Comparison of ENCODE assay signal across 1 cellular context in the genomic region with DNA sequence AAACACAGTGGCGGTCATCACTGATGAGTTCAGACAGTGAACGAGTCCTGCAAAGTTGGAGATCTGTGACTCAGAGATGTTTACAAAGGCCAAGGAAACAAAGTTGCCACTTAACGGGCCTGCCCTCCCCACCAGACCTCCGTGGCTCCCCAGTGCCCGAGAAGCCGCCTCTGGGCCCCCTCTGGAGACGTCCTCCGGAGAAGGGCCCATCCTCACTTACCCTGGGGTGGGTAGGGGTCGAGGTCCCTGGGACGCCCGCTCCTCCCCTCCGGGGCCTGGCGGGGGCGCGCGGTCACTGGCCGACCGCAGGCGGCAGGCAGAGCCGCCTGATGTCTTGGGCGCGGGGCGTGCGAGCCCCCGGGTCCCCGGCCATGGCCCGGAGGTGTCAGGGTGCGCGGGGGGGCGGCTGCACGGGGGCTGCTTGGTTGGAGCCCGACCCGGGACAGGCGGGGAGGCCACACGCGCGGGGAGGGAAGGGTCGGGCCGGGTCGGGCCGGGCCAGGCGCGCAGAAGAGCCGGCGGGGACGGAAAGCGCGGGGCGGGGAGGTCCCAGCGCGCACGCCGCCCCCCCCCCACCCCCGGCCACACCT.
TF ChIP-seq lines count a peak whose summit lies in the region.

No MANE protein-coding gene starts in this region.

TF ChIP-seq in HepG2, 621 proteins besides CTCF, POLR2A, EP300 and RAD21 (continued from another document and continues in another):
- TF ChIP-seq YEATS4 (CRISPR knock-in tag; IDR thresholded peaks at IDR 0.05; ENCODE audit: borderline replicate concordance) (peak; percentile 70; the same call in 1 of the 2 replicates), RCOR2 (CRISPR knock-in tag; IDR thresholded peaks at IDR 0.05) (no peak), NONO (IDR thresholded peaks at IDR 0.05) (no peak), NONO (CRISPR knock-in tag; conservative IDR thresholded peaks at IDR 0.05) (peak; percentile 76), ASH2L (IDR thresholded peaks at IDR 0.05; ENCODE audit: insufficient read length, low read depth, low read length) (peak; percentile 24), HNF4A (CRISPR knock-in tag; IDR thresholded peaks at IDR 0.05) (peak; percentile 22; the same call in 1 of the 2 replicates), SSRP1 (CRISPR knock-in tag; IDR thresholded peaks at IDR 0.05) (peak; percentile 66; the same call in 1 of the 2 replicates), SRY (CRISPR knock-in tag; IDR thresholded peaks at IDR 0.05) (peak; percentile 25; the same call in 1 of the 2 replicates), EEA1 (CRISPR knock-in tag; IDR thresholded peaks at IDR 0.05; ENCODE audit: borderline replicate concordance) (0 out of 2 replicates have a peak, but pooled peaks have one; percentile 56), ZFX (CRISPR knock-in tag; IDR thresholded peaks at IDR 0.05; ENCODE audit: low read depth) (peak; percentile 73), ZNF614 (CRISPR knock-in tag; IDR thresholded peaks at IDR 0.05; ENCODE audit: borderline replicate concordance) (no peak), ZNF263 (CRISPR knock-in tag; IDR thresholded peaks at IDR 0.05) (0 out of 2 replicates have a peak, but pooled peaks have one; percentile 11), ZNF768 (CRISPR knock-in tag; IDR thresholded peaks at IDR 0.05) (peak; percentile 69; the same call in 1 of the 2 replicates), ZNF841 (CRISPR knock-in tag; IDR thresholded peaks at IDR 0.05; ENCODE audit: borderline replicate concordance) (no peak), NR2F2 (IDR thresholded peaks at IDR 0.05; ENCODE audit: borderline replicate concordance, low read depth) (no peak), PAWR (CRISPR knock-in tag; IDR thresholded peaks at IDR 0.05; ENCODE audit: borderline replicate concordance) (no peak), GABPA (IDR thresholded peaks at IDR 0.05; ENCODE audit: low read depth, low read length) (no peak), GABPA (CRISPR knock-in tag; IDR thresholded peaks at IDR 0.05; ENCODE audit: low read depth) (no peak), ZNF788 (CRISPR knock-in tag; IDR thresholded peaks at IDR 0.05; ENCODE audit: borderline replicate concordance) (peak; percentile 29; the same call in 1 of the 2 replicates), TAF1 (CRISPR knock-in tag; IDR thresholded peaks at IDR 0.05) (no peak), RXRA (CRISPR knock-in tag; IDR thresholded peaks at IDR 0.05) (peak; percentile 14; the same call in 1 of the 2 replicates), GABPB1 (CRISPR knock-in tag; IDR thresholded peaks at IDR 0.05) (peak; percentile 63; the same call in 1 of the 2 replicates), ATF7-NPFF (CRISPR knock-in tag; IDR thresholded peaks at IDR 0.05; ENCODE audit: low read depth) (0 out of 2 replicates have a peak, but pooled peaks have one; percentile 37), AGO2 (optimal IDR thresholded peaks at IDR 0.05; ENCODE audit: low read depth, low read length) (peak; percentile 88), U2AF2 (IDR thresholded peaks at IDR 0.05; ENCODE audit: low read depth, low read length) (no peak), PLRG1 (conservative IDR thresholded peaks at IDR 0.05) (no peak), ZSCAN12 (CRISPR knock-in tag; IDR thresholded peaks at IDR 0.05) (no peak), ZSCAN25 (CRISPR knock-in tag; IDR thresholded peaks at IDR 0.05) (peak; percentile 31; the same call in 1 of the 2 replicates), RNF2 (conservative IDR thresholded peaks at IDR 0.05; ENCODE audit: low read depth) (no peak)
- TF ChIP-seq, protein P1, sequence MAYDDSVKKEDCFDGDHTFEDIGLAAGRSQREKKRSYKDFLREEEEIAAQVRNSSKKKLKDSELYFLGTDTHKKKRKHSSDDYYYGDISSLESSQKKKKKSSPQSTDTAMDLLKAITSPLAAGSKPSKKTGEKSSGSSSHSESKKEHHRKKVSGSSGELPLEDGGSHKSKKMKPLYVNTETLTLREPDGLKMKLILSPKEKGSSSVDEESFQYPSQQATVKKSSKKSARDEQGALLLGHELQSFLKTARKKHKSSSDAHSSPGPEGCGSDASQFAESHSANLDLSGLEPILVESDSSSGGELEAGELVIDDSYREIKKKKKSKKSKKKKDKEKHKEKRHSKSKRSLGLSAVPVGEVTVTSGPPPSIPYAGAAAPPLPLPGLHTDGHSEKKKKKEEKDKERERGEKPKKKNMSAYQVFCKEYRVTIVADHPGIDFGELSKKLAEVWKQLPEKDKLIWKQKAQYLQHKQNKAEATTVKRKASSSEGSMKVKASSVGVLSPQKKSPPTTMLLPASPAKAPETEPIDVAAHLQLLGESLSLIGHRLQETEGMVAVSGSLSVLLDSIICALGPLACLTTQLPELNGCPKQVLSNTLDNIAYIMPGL (CRISPR knock-in tag; IDR thresholded peaks at IDR 0.05; ENCODE audit: borderline replicate concordance in 1 of 2, low read depth in 1 of 2): peak in 1 of 2 experiments; percentile 87; a peak in 2 of 4 replicates
- TF ChIP-seq, protein P2, sequence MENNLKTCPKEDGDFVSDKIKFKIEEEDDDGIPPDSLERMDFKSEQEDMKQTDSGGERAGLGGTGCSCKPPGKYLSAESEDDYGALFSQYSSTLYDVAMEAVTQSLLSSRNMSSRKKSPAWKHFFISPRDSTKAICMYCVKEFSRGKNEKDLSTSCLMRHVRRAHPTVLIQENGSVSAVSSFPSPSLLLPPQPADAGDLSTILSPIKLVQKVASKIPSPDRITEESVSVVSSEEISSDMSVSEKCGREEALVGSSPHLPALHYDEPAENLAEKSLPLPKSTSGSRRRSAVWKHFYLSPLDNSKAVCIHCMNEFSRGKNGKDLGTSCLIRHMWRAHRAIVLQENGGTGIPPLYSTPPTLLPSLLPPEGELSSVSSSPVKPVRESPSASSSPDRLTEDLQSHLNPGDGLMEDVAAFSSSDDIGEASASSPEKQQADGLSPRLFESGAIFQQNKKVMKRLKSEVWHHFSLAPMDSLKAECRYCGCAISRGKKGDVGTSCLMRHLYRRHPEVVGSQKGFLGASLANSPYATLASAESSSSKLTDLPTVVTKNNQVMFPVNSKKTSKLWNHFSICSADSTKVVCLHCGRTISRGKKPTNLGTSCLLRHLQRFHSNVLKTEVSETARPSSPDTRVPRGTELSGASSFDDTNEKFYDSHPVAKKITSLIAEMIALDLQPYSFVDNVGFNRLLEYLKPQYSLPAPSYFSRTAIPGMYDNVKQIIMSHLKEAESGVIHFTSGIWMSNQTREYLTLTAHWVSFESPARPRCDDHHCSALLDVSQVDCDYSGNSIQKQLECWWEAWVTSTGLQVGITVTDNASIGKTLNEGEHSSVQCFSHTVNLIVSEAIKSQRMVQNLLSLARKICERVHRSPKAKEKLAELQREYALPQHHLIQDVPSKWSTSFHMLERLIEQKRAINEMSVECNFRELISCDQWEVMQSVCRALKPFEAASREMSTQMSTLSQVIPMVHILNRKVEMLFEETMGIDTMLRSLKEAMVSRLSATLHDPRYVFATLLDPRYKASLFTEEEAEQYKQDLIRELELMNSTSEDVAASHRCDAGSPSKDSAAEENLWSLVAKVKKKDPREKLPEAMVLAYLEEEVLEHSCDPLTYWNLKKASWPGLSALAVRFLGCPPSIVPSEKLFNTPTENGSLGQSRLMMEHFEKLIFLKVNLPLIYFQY (CRISPR knock-in tag; IDR thresholded peaks at IDR 0.05; ENCODE audit: borderline replicate concordance): peak; percentile 61; the same call in 1 of the 2 replicates
- TF ChIP-seq, protein P3, sequence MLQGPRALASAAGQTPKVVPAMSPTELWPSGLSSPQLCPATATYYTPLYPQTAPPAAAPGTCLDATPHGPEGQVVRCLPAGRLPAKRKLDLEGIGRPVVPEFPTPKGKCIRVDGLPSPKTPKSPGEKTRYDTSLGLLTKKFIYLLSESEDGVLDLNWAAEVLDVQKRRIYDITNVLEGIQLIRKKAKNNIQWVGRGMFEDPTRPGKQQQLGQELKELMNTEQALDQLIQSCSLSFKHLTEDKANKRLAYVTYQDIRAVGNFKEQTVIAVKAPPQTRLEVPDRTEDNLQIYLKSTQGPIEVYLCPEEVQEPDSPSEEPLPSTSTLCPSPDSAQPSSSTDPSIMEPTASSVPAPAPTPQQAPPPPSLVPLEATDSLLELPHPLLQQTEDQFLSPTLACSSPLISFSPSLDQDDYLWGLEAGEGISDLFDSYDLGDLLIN (CRISPR knock-in tag; IDR thresholded peaks at IDR 0.05; ENCODE audit: borderline replicate concordance): no peak
- TF ChIP-seq, protein P4, sequence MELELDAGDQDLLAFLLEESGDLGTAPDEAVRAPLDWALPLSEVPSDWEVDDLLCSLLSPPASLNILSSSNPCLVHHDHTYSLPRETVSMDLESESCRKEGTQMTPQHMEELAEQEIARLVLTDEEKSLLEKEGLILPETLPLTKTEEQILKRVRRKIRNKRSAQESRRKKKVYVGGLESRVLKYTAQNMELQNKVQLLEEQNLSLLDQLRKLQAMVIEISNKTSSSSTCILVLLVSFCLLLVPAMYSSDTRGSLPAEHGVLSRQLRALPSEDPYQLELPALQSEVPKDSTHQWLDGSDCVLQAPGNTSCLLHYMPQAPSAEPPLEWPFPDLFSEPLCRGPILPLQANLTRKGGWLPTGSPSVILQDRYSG (CRISPR knock-in tag; IDR thresholded peaks at IDR 0.05): no peak
- TF ChIP-seq, protein P5, sequence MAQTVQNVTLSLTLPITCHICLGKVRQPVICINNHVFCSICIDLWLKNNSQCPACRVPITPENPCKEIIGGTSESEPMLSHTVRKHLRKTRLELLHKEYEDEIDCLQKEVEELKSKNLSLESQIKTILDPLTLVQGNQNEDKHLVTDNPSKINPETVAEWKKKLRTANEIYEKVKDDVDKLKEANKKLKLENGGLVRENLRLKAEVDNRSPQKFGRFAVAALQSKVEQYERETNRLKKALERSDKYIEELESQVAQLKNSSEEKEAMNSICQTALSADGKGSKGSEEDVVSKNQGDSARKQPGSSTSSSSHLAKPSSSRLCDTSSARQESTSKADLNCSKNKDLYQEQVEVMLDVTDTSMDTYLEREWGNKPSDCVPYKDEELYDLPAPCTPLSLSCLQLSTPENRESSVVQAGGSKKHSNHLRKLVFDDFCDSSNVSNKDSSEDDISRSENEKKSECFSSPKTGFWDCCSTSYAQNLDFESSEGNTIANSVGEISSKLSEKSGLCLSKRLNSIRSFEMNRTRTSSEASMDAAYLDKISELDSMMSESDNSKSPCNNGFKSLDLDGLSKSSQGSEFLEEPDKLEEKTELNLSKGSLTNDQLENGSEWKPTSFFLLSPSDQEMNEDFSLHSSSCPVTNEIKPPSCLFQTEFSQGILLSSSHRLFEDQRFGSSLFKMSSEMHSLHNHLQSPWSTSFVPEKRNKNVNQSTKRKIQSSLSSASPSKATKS (CRISPR knock-in tag; IDR thresholded peaks at IDR 0.05): no peak
- TF ChIP-seq, protein P6, sequence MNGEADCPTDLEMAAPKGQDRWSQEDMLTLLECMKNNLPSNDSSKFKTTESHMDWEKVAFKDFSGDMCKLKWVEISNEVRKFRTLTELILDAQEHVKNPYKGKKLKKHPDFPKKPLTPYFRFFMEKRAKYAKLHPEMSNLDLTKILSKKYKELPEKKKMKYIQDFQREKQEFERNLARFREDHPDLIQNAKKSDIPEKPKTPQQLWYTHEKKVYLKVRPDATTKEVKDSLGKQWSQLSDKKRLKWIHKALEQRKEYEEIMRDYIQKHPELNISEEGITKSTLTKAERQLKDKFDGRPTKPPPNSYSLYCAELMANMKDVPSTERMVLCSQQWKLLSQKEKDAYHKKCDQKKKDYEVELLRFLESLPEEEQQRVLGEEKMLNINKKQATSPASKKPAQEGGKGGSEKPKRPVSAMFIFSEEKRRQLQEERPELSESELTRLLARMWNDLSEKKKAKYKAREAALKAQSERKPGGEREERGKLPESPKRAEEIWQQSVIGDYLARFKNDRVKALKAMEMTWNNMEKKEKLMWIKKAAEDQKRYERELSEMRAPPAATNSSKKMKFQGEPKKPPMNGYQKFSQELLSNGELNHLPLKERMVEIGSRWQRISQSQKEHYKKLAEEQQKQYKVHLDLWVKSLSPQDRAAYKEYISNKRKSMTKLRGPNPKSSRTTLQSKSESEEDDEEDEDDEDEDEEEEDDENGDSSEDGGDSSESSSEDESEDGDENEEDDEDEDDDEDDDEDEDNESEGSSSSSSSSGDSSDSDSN (CRISPR knock-in tag; IDR thresholded peaks at IDR 0.05): peak; percentile 78
- TF ChIP-seq, protein P7, sequence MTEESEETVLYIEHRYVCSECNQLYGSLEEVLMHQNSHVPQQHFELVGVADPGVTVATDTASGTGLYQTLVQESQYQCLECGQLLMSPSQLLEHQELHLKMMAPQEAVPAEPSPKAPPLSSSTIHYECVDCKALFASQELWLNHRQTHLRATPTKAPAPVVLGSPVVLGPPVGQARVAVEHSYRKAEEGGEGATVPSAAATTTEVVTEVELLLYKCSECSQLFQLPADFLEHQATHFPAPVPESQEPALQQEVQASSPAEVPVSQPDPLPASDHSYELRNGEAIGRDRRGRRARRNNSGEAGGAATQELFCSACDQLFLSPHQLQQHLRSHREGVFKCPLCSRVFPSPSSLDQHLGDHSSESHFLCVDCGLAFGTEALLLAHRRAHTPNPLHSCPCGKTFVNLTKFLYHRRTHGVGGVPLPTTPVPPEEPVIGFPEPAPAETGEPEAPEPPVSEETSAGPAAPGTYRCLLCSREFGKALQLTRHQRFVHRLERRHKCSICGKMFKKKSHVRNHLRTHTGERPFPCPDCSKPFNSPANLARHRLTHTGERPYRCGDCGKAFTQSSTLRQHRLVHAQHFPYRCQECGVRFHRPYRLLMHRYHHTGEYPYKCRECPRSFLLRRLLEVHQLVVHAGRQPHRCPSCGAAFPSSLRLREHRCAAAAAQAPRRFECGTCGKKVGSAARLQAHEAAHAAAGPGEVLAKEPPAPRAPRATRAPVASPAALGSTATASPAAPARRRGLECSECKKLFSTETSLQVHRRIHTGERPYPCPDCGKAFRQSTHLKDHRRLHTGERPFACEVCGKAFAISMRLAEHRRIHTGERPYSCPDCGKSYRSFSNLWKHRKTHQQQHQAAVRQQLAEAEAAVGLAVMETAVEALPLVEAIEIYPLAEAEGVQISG (CRISPR knock-in tag; IDR thresholded peaks at IDR 0.05): peak; percentile 10; the same call in 1 of the 2 replicates
- TF ChIP-seq, protein P8, sequence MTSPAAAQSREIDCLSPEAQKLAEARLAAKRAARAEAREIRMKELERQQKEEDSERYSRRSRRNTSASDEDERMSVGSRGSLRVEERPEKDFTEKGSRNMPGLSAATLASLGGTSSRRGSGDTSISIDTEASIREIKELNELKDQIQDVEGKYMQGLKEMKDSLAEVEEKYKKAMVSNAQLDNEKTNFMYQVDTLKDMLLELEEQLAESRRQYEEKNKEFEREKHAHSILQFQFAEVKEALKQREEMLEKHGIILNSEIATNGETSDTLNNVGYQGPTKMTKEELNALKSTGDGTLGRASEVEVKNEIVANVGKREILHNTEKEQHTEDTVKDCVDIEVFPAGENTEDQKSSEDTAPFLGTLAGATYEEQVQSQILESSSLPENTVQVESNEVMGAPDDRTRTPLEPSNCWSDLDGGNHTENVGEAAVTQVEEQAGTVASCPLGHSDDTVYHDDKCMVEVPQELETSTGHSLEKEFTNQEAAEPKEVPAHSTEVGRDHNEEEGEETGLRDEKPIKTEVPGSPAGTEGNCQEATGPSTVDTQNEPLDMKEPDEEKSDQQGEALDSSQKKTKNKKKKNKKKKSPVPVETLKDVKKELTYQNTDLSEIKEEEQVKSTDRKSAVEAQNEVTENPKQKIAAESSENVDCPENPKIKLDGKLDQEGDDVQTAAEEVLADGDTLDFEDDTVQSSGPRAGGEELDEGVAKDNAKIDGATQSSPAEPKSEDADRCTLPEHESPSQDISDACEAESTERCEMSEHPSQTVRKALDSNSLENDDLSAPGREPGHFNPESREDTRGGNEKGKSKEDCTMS (CRISPR knock-in tag; conservative IDR thresholded peaks at IDR 0.05): no peak
